ENCODE assay signal across 28 cellular contexts in the genomic region with DNA sequence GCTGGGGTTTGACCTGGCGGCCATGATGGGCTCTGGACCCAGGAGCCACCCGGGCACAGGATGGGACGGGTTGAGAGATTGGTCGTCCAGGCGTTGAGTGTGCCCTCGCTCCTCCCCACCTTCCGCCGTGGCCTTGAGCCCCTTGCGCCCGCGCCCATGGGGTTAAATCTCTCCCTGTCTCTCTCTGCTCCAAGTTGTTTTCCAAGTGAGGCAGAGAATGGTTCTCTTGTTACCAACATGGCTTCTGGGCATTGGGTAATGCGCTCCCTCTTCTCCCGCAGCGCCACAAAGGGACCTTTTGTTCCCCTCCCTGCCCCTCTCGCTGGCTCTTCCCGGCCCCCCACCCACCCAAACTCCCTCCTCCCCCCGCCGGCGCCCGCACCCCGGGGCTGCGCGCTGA. TPM values are rescaled to one million over a fixed set of nuclear protein-coding genes. Genes with fewer than 3 reads are reported as not detected.
DNase-seq lines count a peak whose midpoint lies in the region; ATAC-seq and TF ChIP-seq lines count a peak whose summit lies in the region.
"Had no signal": no experiment of that assay in that cellular context is flagged by ENCODE, and none has a peak within 500 bp of the region (broad histone marks: within the 10 kb centered on the region; RNA-seq: fewer than 3 reads in every experiment).

No MANE protein-coding gene starts in this region.

- intact Hi-C loops in heart right ventricle (cut with DNase I) (no loop called here), Right ventricle myocardium inferior (cut with DNase I) (no loop called here), head of caudate nucleus (cut with DNase I) (no loop called here), psoas muscle (cut with DNase I) (no loop called here)
- intact Hi-C loops in activated CD4-positive, alpha-beta T cell treated with anti-CD3 and anti-CD28 coated beads for 36 hours (cut with DNase I, micrococcal nuclease), result no loop called here
- intact Hi-C loops in activated CD4-positive, alpha-beta T cell treated with anti-CD3 and anti-CD28 coated beads, Interleukin-2, amount 10 ng/mL, durations not matched to agents 24 days and 14 days (cut with micrococcal nuclease), result no loop called here

- no peak for TF ChIP-seq EP300 in upper lobe of left lung (IDR thresholded peaks at IDR 0.05)

- H3K9me3 Mint-ChIP-seq in activated CD4-positive, alpha-beta T cell treated with anti-CD3 and anti-CD28 coated beads for 36 hours (ENCODE audit: low read depth), result no peaks in the 10 kb centered on the region
- H3K9me3 Mint-ChIP-seq in activated CD4-positive, alpha-beta T cell treated with anti-CD3 and anti-CD28 coated beads, Interleukin-2, amount 10 ng/mL, durations not matched to agents 24 days and 14 days, result no peaks in the 10 kb centered on the region
- H3K9me3 Mint-ChIP-seq: activated CD4-positive, alpha-beta T cell treated with anti-CD3 and anti-CD28 coated beads, Interleukin-2, amount 10 ng/mL, durations not matched to agents 7 days and 5 days; memory B cell; naive thymus-derived CD4-positive, alpha-beta T cell; type B pancreatic cell had no signal

- H3K27me3 ChIP-seq in heart right ventricle, result no peaks in the 10 kb centered on the region
- H3K27me3 ChIP-seq in psoas muscle (ENCODE audit: insufficient read depth in 3 of 3, low read length in 2 of 3), result peaks cover 0 to 3% (median 2%) of the 10 kb centered on the region in 3 donors
- H3K27me3 ChIP-seq in upper lobe of left lung, result no peaks in the 10 kb centered on the region
- H3K27me3 ChIP-seq: esophagus squamous epithelium had no signal

- no peaks in the 10 kb centered on the region for H3K27me3 Mint-ChIP-seq in activated CD4-positive, alpha-beta T cell treated with anti-CD3 and anti-CD28 coated beads for 36 hours
- no peaks in the 10 kb centered on the region for H3K27me3 Mint-ChIP-seq in activated CD4-positive, alpha-beta T cell treated with anti-CD3 and anti-CD28 coated beads, Interleukin-2, amount 10 ng/mL, durations not matched to agents 24 days and 14 days
- H3K27me3 Mint-ChIP-seq: activated CD4-positive, alpha-beta T cell treated with anti-CD3 and anti-CD28 coated beads, Interleukin-2, amount 10 ng/mL, durations not matched to agents 7 days and 5 days; naive thymus-derived CD4-positive, alpha-beta T cell had no signal

- H3K27ac Mint-ChIP-seq in activated CD4-positive, alpha-beta T cell treated with anti-CD3 and anti-CD28 coated beads for 36 hours, result no peak overlapping the region
- no peak overlapping the region for H3K27ac Mint-ChIP-seq in activated CD4-positive, alpha-beta T cell treated with anti-CD3 and anti-CD28 coated beads, Interleukin-2, amount 10 ng/mL, durations not matched to agents 24 days and 14 days
- H3K27ac Mint-ChIP-seq: activated CD4-positive, alpha-beta T cell treated with anti-CD3 and anti-CD28 coated beads, Interleukin-2, amount 10 ng/mL, durations not matched to agents 7 days and 5 days; memory B cell; naive thymus-derived CD4-positive, alpha-beta T cell; type B pancreatic cell had no signal

- no peaks in the 10 kb centered on the region for H3K36me3 Mint-ChIP-seq in activated CD4-positive, alpha-beta T cell treated with anti-CD3 and anti-CD28 coated beads for 36 hours (ENCODE audit: low read depth)
- no peaks in the 10 kb centered on the region for H3K36me3 Mint-ChIP-seq in activated CD4-positive, alpha-beta T cell treated with anti-CD3 and anti-CD28 coated beads, Interleukin-2, amount 10 ng/mL, durations not matched to agents 24 days and 14 days (ENCODE audit: low read depth)
- H3K36me3 Mint-ChIP-seq: memory B cell; naive thymus-derived CD4-positive, alpha-beta T cell; type B pancreatic cell had no signal

- TF ChIP-seq CTCF in heart right ventricle (IDR thresholded peaks at IDR 0.05) (no peak), psoas muscle (IDR thresholded peaks at IDR 0.05) (no peak), upper lobe of left lung (IDR thresholded peaks at IDR 0.05) (no peak)

- ATAC-seq in heart right ventricle, result no peak
- ATAC-seq in Right ventricle myocardium inferior, result no peak
- ATAC-seq in psoas muscle, result no peak
- no peak for ATAC-seq in upper lobe of left lung (ENCODE audit: low FRiP score in 2 of 2)
- no peak for ATAC-seq in activated CD4-positive, alpha-beta T cell treated with anti-CD3 and anti-CD28 coated beads for 36 hours
- ATAC-seq: naive thymus-derived CD4-positive, alpha-beta T cell had no signal

- DNase-seq in heart right ventricle, result no peak
- DNase-seq in Right ventricle myocardium inferior (ENCODE audit: missing footprints), result no peak
- DNase-seq in head of caudate nucleus, result peak; percentile 71 to 94 (median 85)
- no peak for DNase-seq in psoas muscle
- no peak for DNase-seq in upper lobe of left lung
- DNase-seq in activated CD4-positive, alpha-beta T cell treated with anti-CD3 and anti-CD28 coated beads for 36 hours, result no peak
- no peak for DNase-seq in activated CD4-positive, alpha-beta T cell treated with anti-CD3 and anti-CD28 coated beads, Interleukin-2, amount 10 ng/mL, durations not matched to agents 24 days and 14 days
- DNase-seq in NOMO-1 treated with dmso at 0.1 percent for 144 hours (lab: John Stamatoyannopoulos, UW; ENCODE audit: unreplicated experiment), result no peak
- DNase-seq: activated CD4-positive, alpha-beta T cell treated with anti-CD3 and anti-CD28 coated beads, Interleukin-2, amount 10 ng/mL, durations not matched to agents 7 days and 5 days; activated CD8-positive, alpha-beta memory T cell treated with anti-CD3 and anti-CD28 coated beads, Interleukin-2, amount 50 U/mL, for 48 hours; activated naive CD4-positive, alpha-beta T cell treated with Interleukin-2 at 50 U/mL for 16 hours; aorta; Calu3; cerebellar nuclear complex; effector CD8-positive, alpha-beta T cell; EL; esophagus squamous epithelium; islet precursor cell; naive thymus-derived CD4-positive, alpha-beta T cell; NCI-H1048; NCI-H2029 treated with DMSO at 0.1 percent for 48 hours; RPMI8226; stimulated activated CD4-positive, alpha-beta T cell treated with anti-CD3 and anti-CD28 coated beads, Interleukin-12 subunit alpha, Interleukin-12 subunit beta, amount 100 ng/mL, for 4 hours had no signal

- H3K4me1 Mint-ChIP-seq in activated CD4-positive, alpha-beta T cell treated with anti-CD3 and anti-CD28 coated beads for 36 hours, result no peaks in the 10 kb centered on the region
- no peaks in the 10 kb centered on the region for H3K4me1 Mint-ChIP-seq in activated CD4-positive, alpha-beta T cell treated with anti-CD3 and anti-CD28 coated beads, Interleukin-2, amount 10 ng/mL, durations not matched to agents 24 days and 14 days
- H3K4me1 Mint-ChIP-seq: activated CD4-positive, alpha-beta T cell treated with anti-CD3 and anti-CD28 coated beads, Interleukin-2, amount 10 ng/mL, durations not matched to agents 7 days and 5 days had no signal

- no peak overlapping the region for H3K4me3 Mint-ChIP-seq in activated CD4-positive, alpha-beta T cell treated with anti-CD3 and anti-CD28 coated beads for 36 hours
- no peak overlapping the region for H3K4me3 Mint-ChIP-seq in activated CD4-positive, alpha-beta T cell treated with anti-CD3 and anti-CD28 coated beads, Interleukin-2, amount 10 ng/mL, durations not matched to agents 24 days and 14 days
- H3K4me3 Mint-ChIP-seq: activated CD4-positive, alpha-beta T cell treated with anti-CD3 and anti-CD28 coated beads, Interleukin-2, amount 10 ng/mL, durations not matched to agents 7 days and 5 days; memory B cell; naive thymus-derived CD4-positive, alpha-beta T cell; type B pancreatic cell had no signal

- H3K9me3 ChIP-seq in heart right ventricle, result no peaks in the 10 kb centered on the region
- no peaks in the 10 kb centered on the region for H3K9me3 ChIP-seq in psoas muscle
- H3K9me3 ChIP-seq in upper lobe of left lung, result no peaks in the 10 kb centered on the region
- H3K9me3 ChIP-seq: esophagus squamous epithelium, prostate gland had no signal

- POLR2A ChIA-PET in activated CD4-positive, alpha-beta T cell treated with anti-CD3 and anti-CD28 coated beads for 36 hours (lab: Charles Lee), result no interaction called here

- no peak for TF ChIP-seq POLR2A in upper lobe of left lung (IDR thresholded peaks at IDR 0.05)

- H3K4me3 ChIP-seq in heart right ventricle (no peak overlapping the region), psoas muscle (no peak overlapping the region), upper lobe of left lung (no peak overlapping the region)
- H3K4me3 ChIP-seq: prostate gland had no signal

- peaks cover 6 to 32% (median 22%) of the 10 kb centered on the region in 9 donors for H3K4me1 ChIP-seq in heart right ventricle
- peaks cover 4% of the 10 kb centered on the region for H3K4me1 ChIP-seq in psoas muscle
- peaks cover 20 to 29% (median 25%) of the 10 kb centered on the region in 4 donors for H3K4me1 ChIP-seq in upper lobe of left lung

- 92 to 94% methylated on average over 23 of the region's 23 CpGs for WGBS in heart right ventricle, 2 donors
- WGBS in psoas muscle, 3 donors, result 89 to 94% (median 91%) methylated on average over 21 to 23 of the region's 23 CpGs
- WGBS in upper lobe of left lung, 2 donors, result 95 to 97% methylated on average over 19 to 23 of the region's 23 CpGs

- H3K27ac ChIP-seq in heart right ventricle, result peak overlapping the region; percentile 8 to 80 (median 66)
- H3K27ac ChIP-seq in psoas muscle, result peak overlapping the region; percentile 9
- H3K27ac ChIP-seq in upper lobe of left lung, result peak overlapping the region in 3 of 4 donors; percentile 53 to 62 (median 60)

- H3K36me3 ChIP-seq in heart right ventricle (no peaks in the 10 kb centered on the region), psoas muscle (ENCODE audit: insufficient read depth in 1 of 2, low read depth in 1 of 2) (no peaks in the 10 kb centered on the region), upper lobe of left lung (no peaks in the 10 kb centered on the region)
- H3K36me3 ChIP-seq: esophagus squamous epithelium, prostate gland had no signal

- CTCF ChIA-PET in activated CD4-positive, alpha-beta T cell treated with anti-CD3 and anti-CD28 coated beads for 36 hours (lab: Charles Lee), result no interaction called here

RNA-seq across cellular contexts. Expression of gene PICK1, which starts 18.8 kb away (rescaled TPM):
- total RNA-seq in heart right ventricle, result 10 to 100 TPM; 17.4 to 30.7 (median 22.1) TPM
- polyA plus RNA-seq in heart right ventricle, result 10 to 100 TPM; 27.3 to 32.9 TPM
- total RNA-seq in Right ventricle myocardium inferior, result 20.9 TPM
- total RNA-seq in psoas muscle, result 10 to 100 TPM; 11.9 to 31.5 (median 17.8) TPM
- 10 to 100 TPM; 15.2 to 19.6 (median 18.9) TPM for polyA plus RNA-seq in psoas muscle
- 100 to 1,000 TPM in 1 of 6 donors, 10 to 100 TPM in 5; 31.6 to 189 (median 50.3) TPM for total RNA-seq in upper lobe of left lung
- 10 to 100 TPM; 14.9 to 17.2 TPM for total RNA-seq in activated CD4-positive, alpha-beta T cell treated with anti-CD3 and anti-CD28 coated beads for 36 hours
- total RNA-seq in activated CD4-positive, alpha-beta T cell treated with anti-CD3 and anti-CD28 coated beads, Interleukin-2, amount 10 ng/mL, durations not matched to agents 24 days and 14 days, result 11.9 and 15.1 TPM in 2 replicates

RNA-seq across cellular contexts. Expression of gene SLC16A8, which starts 45.6 kb away (rescaled TPM):
- total RNA-seq in heart right ventricle (under 1 TPM in 1 of 10 donors, not detected in 9; 0.34 TPM), Right ventricle myocardium inferior (not detected), psoas muscle (under 1 TPM in 1 of 4 donors, not detected in 3; 0.23 TPM), upper lobe of left lung (1 to 10 TPM in 1 of 6 donors, under 1 TPM in 3, not detected in 2; 0.26 to 6.3 (median 0.73) TPM)
- polyA plus RNA-seq in heart right ventricle (under 1 TPM; 0.19 to 0.22 TPM), psoas muscle (1 to 10 TPM in 1 of 3 donors, under 1 TPM in 2; 0.25 to 1.0 (median 0.33) TPM)
- total RNA-seq in activated CD4-positive, alpha-beta T cell treated with anti-CD3 and anti-CD28 coated beads for 36 hours, result not detected
- not detected in 2 replicates for total RNA-seq in activated CD4-positive, alpha-beta T cell treated with anti-CD3 and anti-CD28 coated beads, Interleukin-2, amount 10 ng/mL, durations not matched to agents 24 days and 14 days
- total RNA-seq: activated CD4-positive, alpha-beta T cell treated with anti-CD3 and anti-CD28 coated beads, Interleukin-2, amount 10 ng/mL, durations not matched to agents 7 days and 5 days; Calu3; esophagus squamous epithelium; HT-29; naive thymus-derived CD4-positive, alpha-beta T cell had no signal
- polyA plus RNA-seq: naive thymus-derived CD4-positive, alpha-beta T cell had no signal

RNA-seq across cellular contexts. Expression of gene SOX10, which starts 54.1 kb away (rescaled TPM):
- 1 to 10 TPM in 5 of 10 donors, under 1 TPM in 5; 0.11 to 3.2 (median 0.78) TPM for total RNA-seq in heart right ventricle
- polyA plus RNA-seq in heart right ventricle, result 1 to 10 TPM; 1.8 to 3.8 TPM
- 1.9 TPM for total RNA-seq in Right ventricle myocardium inferior
- under 1 TPM in 2 of 4 donors, not detected in 2; 0.25 to 0.36 TPM for total RNA-seq in psoas muscle
- under 1 TPM; 0.10 to 0.18 (median 0.18) TPM for polyA plus RNA-seq in psoas muscle
- total RNA-seq in upper lobe of left lung, result under 1 TPM in 1 of 6 donors, not detected in 5; 0.15 TPM
- not detected for total RNA-seq in activated CD4-positive, alpha-beta T cell treated with anti-CD3 and anti-CD28 coated beads for 36 hours
- not detected in 2 replicates for total RNA-seq in activated CD4-positive, alpha-beta T cell treated with anti-CD3 and anti-CD28 coated beads, Interleukin-2, amount 10 ng/mL, durations not matched to agents 24 days and 14 days
- total RNA-seq: activated CD4-positive, alpha-beta T cell treated with anti-CD3 and anti-CD28 coated beads, Interleukin-2, amount 10 ng/mL, durations not matched to agents 7 days and 5 days; Calu3; HT-29; naive thymus-derived CD4-positive, alpha-beta T cell had no signal
- polyA plus RNA-seq: BJ; naive thymus-derived CD4-positive, alpha-beta T cell had no signal

Comparison
In these comparisons a context has a peak if more than half of its experiments do, and no peak if none do; other contexts are left out.
1. DNase-seq: peak in head of caudate nucleus (42 of 42); none in heart right ventricle (0 of 2), Right ventricle myocardium inferior (single experiment), psoas muscle (0 of 2), upper lobe of left lung (0 of 2), activated CD4-positive, alpha-beta T cell treated with anti-CD3 and anti-CD28 coated beads for 36 hours (single experiment), activated CD4-positive, alpha-beta T cell treated with anti-CD3 and anti-CD28 coated beads, Interleukin-2, amount 10 ng/mL, durations not matched to agents 24 days and 14 days (single experiment) and NOMO-1 treated with dmso at 0.1 percent for 144 hours (single experiment).
2. H3K27ac ChIP-seq: peak in every context shown above with its lines; median percentile 66 in heart right ventricle; 60 in upper lobe of left lung; 9 in psoas muscle.